Comparison of ENCODE assay signal across 8 cellular contexts in genomic region chr2:216499641-216500218, GRCh38. TPM values are rescaled to one million over a fixed set of nuclear protein-coding genes. Genes with fewer than 3 reads are reported as not detected.
DNase-seq lines count a peak whose midpoint lies in the region; ATAC-seq, FAIRE-seq and TF ChIP-seq lines count a peak whose summit lies in the region.

No MANE protein-coding gene starts in this region.

- no peak overlapping the region for H4K5ac ChIP-seq in mesendoderm (ENCODE audit: low read length)

- H2BK5ac ChIP-seq in mesendoderm (ENCODE audit: low read length), result no peak overlapping the region

- no peak overlapping the region for H2AFZ ChIP-seq in GM12878 (ENCODE audit: control insufficient read depth, low read depth, low read length)

- H3K4me1 ChIP-seq in GM12878 (ENCODE audit: control insufficient read depth, insufficient read depth, low read length) (peaks cover 23% of the 10 kb centered on the region), mesendoderm (ENCODE audit: control insufficient read depth, low read depth, low read length) (no peaks in the 10 kb centered on the region)

- peaks cover 4% of the 10 kb centered on the region; the same call in 1 of the 2 replicates for H4K20me1 ChIP-seq in GM12878 (ENCODE audit: control insufficient read depth, insufficient read depth)

- no TSS peak for BruUV-seq in GM12878 (replicated peaks; lab: Mats Ljungman, UMichigan)

- H2BK120ac ChIP-seq in mesendoderm (ENCODE audit: low read depth, low read length), result no peak overlapping the region

- H3K27me3 ChIP-seq in GM12878 (replicated peaks in 1 of 2; ENCODE audit: control insufficient read depth in 2 of 2, insufficient read depth in 2 of 2, low read length in 1 of 2), result no peaks in the 10 kb centered on the region
- H3K27me3 ChIP-seq in mesendoderm (ENCODE audit: insufficient read depth, low read length, poor library complexity), result no peaks in the 10 kb centered on the region

- in situ Hi-C loops in GM12878 (cut with MboI), result no loop called here

- H3K36me3 ChIP-seq in GM12878 (ENCODE audit: control insufficient read depth in 2 of 2, insufficient read depth in 2 of 2, low read length in 1 of 2) (peaks cover 10 to 40% of the 10 kb centered on the region in 2 experiments), mesendoderm (ENCODE audit: control insufficient read depth, insufficient read depth, low read length) (peaks cover 19% of the 10 kb centered on the region)

- H3K18ac ChIP-seq in mesendoderm (ENCODE audit: low read length), result no peak overlapping the region

- no peak overlapping the region for H2BK15ac ChIP-seq in mesendoderm (replicated peaks; ENCODE audit: low read depth)

- H3K23ac ChIP-seq in mesendoderm (ENCODE audit: low read length), result no peak overlapping the region

- no peak overlapping the region for H3K4ac ChIP-seq in mesendoderm (ENCODE audit: low read depth, low read length)

- TF ChIP-seq CTCF in GM12878 (IDR thresholded peaks at IDR 0.05 in 2 of 3, conservative IDR thresholded peaks at IDR 0.05 in 1 of 3; ENCODE audit: control insufficient read depth in 2 of 3, extremely low read depth in 1 of 3, insufficient read depth in 1 of 3, low read depth in 3 of 3, low read length in 3 of 3), result no peak

- peak overlapping the region; percentile 100 for H3K9ac ChIP-seq in GM12878 (ENCODE audit: control insufficient read depth, insufficient read depth, low read length)
- peak overlapping the region; percentile 93 for H3K9ac ChIP-seq in mesendoderm (ENCODE audit: low read length)

- H3K79me1 ChIP-seq in mesendoderm (ENCODE audit: low read length), result peaks cover 19% of the 10 kb centered on the region

- H2AK5ac ChIP-seq in mesendoderm (ENCODE audit: low read length), result no peak overlapping the region

- peak; percentile 42 for DNase-seq in stimulated activated CD4-positive, alpha-beta T cell treated with anti-CD3 and anti-CD28 coated beads, Interleukin-15, amount 100 ng/mL, for 24 hours
- DNase-seq in stimulated activated CD4-positive, alpha-beta T cell treated with anti-CD3 and anti-CD28 coated beads, Interleukin-12 subunit alpha, Interleukin-12 subunit beta, amount 100 ng/mL, for 4 hours, result no peak
- DNase-seq in GM12878 (ENCODE audit: low read depth, low spot score) (no peak), mesendoderm (no peak), DMS53 treated with DMSO at 0.1 percent for 48 hours (lab: John Stamatoyannopoulos, UW; ENCODE audit: unreplicated experiment) (no peak), RCC 7860 (ENCODE audit: low spot score) (no peak)

- TF ChIP-seq EP300 in GM12878 (IDR thresholded peaks at IDR 0.05; ENCODE audit: borderline replicate concordance in 1 of 2, control insufficient read depth in 1 of 2, low read depth in 2 of 2, low read length in 2 of 2), result no peak

- TF ChIP-seq POLR2A in GM12878 (IDR thresholded peaks at IDR 0.05; ENCODE audit: low read depth, low read length), result peak; percentile 45; the same call in 1 of the 2 replicates

- H3K79me2 ChIP-seq in GM12878 (ENCODE audit: control insufficient read depth, insufficient read depth, low read length), result peaks cover 61% of the 10 kb centered on the region
- H3K79me2 ChIP-seq in mesendoderm (ENCODE audit: control insufficient read depth, insufficient read depth, low read length), result peaks cover 32% of the 10 kb centered on the region

- TF ChIP-seq RAD21 in GM12878 (IDR thresholded peaks at IDR 0.05; ENCODE audit: insufficient read depth, low read depth, low read length), result no peak

- FAIRE-seq in GM12878 (lab: Jason Lieb, UNC), result no peak
- FAIRE-seq in RCC 7860 (lab: Jason Lieb, UNC), result no peak

- WGBS in GM12878 (ENCODE audit: insufficient coverage, insufficient replicate concordance, low lambda C conversion rate, missing lambda C conversion rate), result 2% methylated on average over 6 of the region's 6 CpGs
- no CpG with 5 or more reads among the region's 6 CpGs for WGBS in mesendoderm (ENCODE audit: extremely low coverage, insufficient coverage, low lambda C conversion rate)

- CTCF ChIA-PET in GM12878 (lab: Yijun Ruan, JAX), result no interaction called here

- POLR2A ChIA-PET in GM12878 (lab: Charles Lee), result no interaction called here

- SMC1A ChIA-PET in GM12878 (lab: Charles Lee; ENCODE audit: uncharacterized antibody, unreplicated experiment), result interaction anchor here (1.5 kb wide), 1 partner anchor 83 kb away, joined by 3 read pairs; no protein-coding TSS in a partner anchor

- intact Hi-C loops in GM12878 (cut with micrococcal nuclease; ENCODE audit: unreplicated experiment), result loop anchor here (5.0 to 10.0 kb wide), 3 partner anchors 277 to 465 kb away; no protein-coding TSS in a partner anchor

- ATAC-seq in GM12878 (no peak), GM21717 (IDR thresholded peaks at IDR 0.05; ENCODE audit: unreplicated experiment) (no peak), GM21576 (IDR thresholded peaks at IDR 0.05; ENCODE audit: unreplicated experiment) (no peak)

- no peak overlapping the region for H4K8ac ChIP-seq in mesendoderm (ENCODE audit: low read depth, low read length)

- peak overlapping the region; percentile 88 for H3K27ac ChIP-seq in GM12878 (ENCODE audit: control insufficient read depth, insufficient read depth)
- H3K27ac ChIP-seq in mesendoderm (ENCODE audit: low read depth, low read length), result no peak overlapping the region

- RAD21 ChIA-PET in GM12878 (lab: Charles Lee; ENCODE audit: unreplicated experiment), result no interaction called here

- H3K56ac ChIP-seq in mesendoderm (ENCODE audit: low read length), result peak overlapping the region; percentile 99

- H3K9me3 ChIP-seq in GM12878 (replicated peaks; ENCODE audit: control insufficient read depth, insufficient read depth, low read length), result no peaks in the 10 kb centered on the region

- H3K4me3 ChIP-seq in GM12878 (peak overlapping the region; percentile 94), mesendoderm (ENCODE audit: low read length) (peak overlapping the region; percentile 94)

- H3K4me2 ChIP-seq in GM12878 (ENCODE audit: control insufficient read depth, insufficient read depth), result peak overlapping the region; percentile 70
- peak overlapping the region; percentile 65 for H3K4me2 ChIP-seq in mesendoderm (ENCODE audit: low read length)

TF ChIP-seq in GM12878, 131 proteins besides CTCF, POLR2A, EP300 and RAD21:
- TF ChIP-seq MXI1 (IDR thresholded peaks at IDR 0.05; ENCODE audit: low read depth, low read length) (0 out of 2 replicates have a peak, but pooled peaks have one; percentile 21), YY1 (IDR thresholded peaks at IDR 0.05; ENCODE audit: low read depth, low read length) (no peak)

RNA-seq across cellular contexts. Expression of gene RPL37A, which starts 1.1 kb away (rescaled TPM):
- total RNA-seq in GM12878 (2013; cell fraction: nucleolus; rRNA removed), result 278 and 283 TPM in 2 replicates
- total RNA-seq in GM12878 (2014; rRNA removed) (5,309 and 5,362 TPM in 2 replicates), GM12878 (2014; rRNA removed; fragmentation: Illumina TruSeq; extraction: Trizol) (6,854 and 6,909 TPM in 2 replicates), GM12878 (2021) (4,280 and 4,544 TPM in 2 replicates)
- 2,141 TPM for polyA plus RNA-seq in GM12878 (2011; ENCODE audit: low read depth)
- polyA plus RNA-seq in GM12878 (2011; rRNA removed) (3,166 and 4,373 TPM in 2 replicates), GM12878 (2014; fragmentation: Illumina TruSeq; extraction: Trizol) (6,507 and 6,854 TPM in 2 replicates), GM12878 (2014; fragmentation: Nextera tagmentation; extraction: Ambion mirVana) (1,000 to 10,000 TPM; 4,917 to 6,297 TPM), GM12878 (2014; rRNA removed) (5,304 and 6,998 TPM in 2 replicates), GM12878 (2016; fragmentation: Nextera tagmentation; extraction: Ambion mirVana) (1,000 to 10,000 TPM; 2,847 to 3,044 TPM)
- 2,379 and 2,532 TPM in 2 replicates for polyA plus RNA-seq in GM12878 (2011; cell fraction: cytosol; rRNA removed)
- polyA plus RNA-seq in GM12878 (2011; cell fraction: nucleus; rRNA removed), result 721 and 1,775 TPM in 2 replicates
- polyA plus RNA-seq in GM12878 (2012), result 10,399 and 10,670 TPM in 2 replicates
- polyA minus RNA-seq in GM12878 (2011; rRNA and poly(A)+ RNA removed), result 670 and 1,130 TPM in 2 replicates
- polyA minus RNA-seq in GM12878 (2011; cell fraction: cytosol; rRNA and poly(A)+ RNA removed), result 813 and 892 TPM in 2 replicates
- 231 and 314 TPM in 2 replicates for polyA minus RNA-seq in GM12878 (2011; cell fraction: nucleus; rRNA and poly(A)+ RNA removed)
- polyA plus RNA-seq in mesendoderm (2013, experiment 1 of 2), result 10,990 TPM
- polyA plus RNA-seq in mesendoderm (2013, experiment 2 of 2), result 10,919 TPM
